Comparison of ENCODE assay signal across 8 cellular contexts in genomic region chr11:87043894-87044293, GRCh38.
"Had no signal": no experiment of that assay in that cellular context is flagged by ENCODE, and none has a peak within 500 bp of the region (broad histone marks: within the 10 kb centered on the region; RNA-seq: fewer than 3 reads in every experiment).

No MANE protein-coding gene starts in this region.

- H3K27me3 Mint-ChIP-seq: IgD-negative memory B cell had no signal

- FAIRE-seq: H1, H54, HTR-8/SVneo had no signal

- H3K9me3 Mint-ChIP-seq: IgD-negative memory B cell had no signal

- DNase-seq: H9, HCEC 1CT, KBM-7 had no signal

- ATAC-seq: GM23338 had no signal

- H3K27ac Mint-ChIP-seq: GM23338, H9 had no signal

- H3K4me2 ChIP-seq: GM23338 had no signal

- H3K4me3 Mint-ChIP-seq: GM23338, H9, IgD-negative memory B cell had no signal

- H2AFZ ChIP-seq: GM23338 had no signal

- H3K4me3 ChIP-seq: GM23338 had no signal
